30 cellular contexts compared by ENCODE assay signal in genomic region chr4:168531305-168531704, GRCh38.
"Had no signal": no experiment of that assay in that cellular context is flagged by ENCODE, and none has a peak within 500 bp of the region (broad histone marks: within the 10 kb centered on the region; RNA-seq: fewer than 3 reads in every experiment).

No MANE protein-coding gene starts in this region.

- FAIRE-seq: small intestine had no signal

- ATAC-seq: effector memory CD8-positive, alpha-beta T cell; left ventricle myocardium superior; stimulated activated naive B cell treated with anti-CD40 and anti-IgM and Interleukin-4, amounts not matched to agents 10 μg/mL and 1 μg/mL and 100 μg/mL, for 72 hours; T-helper 17 cell had no signal

- H3K27ac ChIP-seq: ascending aorta, ovary, sigmoid colon, suprapubic skin, tibial artery had no signal

- H3K27me3 ChIP-seq: ascending aorta, heart left ventricle, ovary, sigmoid colon, suprapubic skin, tibial artery had no signal

- H3K4me3 ChIP-seq: ascending aorta, heart left ventricle, ovary, sigmoid colon, suprapubic skin, tibial artery had no signal

- DNase-seq: activated CD4-positive, alpha-beta memory T cell treated with anti-CD3 and anti-CD28 coated beads, Interleukin-2, amount 10 ng/mL, durations not matched to agents 7 days and 5 days; activated CD4-positive, alpha-beta T cell treated with anti-CD3 and anti-CD28 coated beads, Interleukin-2, amount 10 ng/mL, durations not matched to agents 7 days and 5 days; activated CD4-positive, CD25-positive, alpha-beta regulatory T cell treated with anti-CD3 and anti-CD28 coated beads, Interleukin-2, amount 50 U/mL, for 72 hours; activated CD8-positive, alpha-beta memory T cell treated with anti-CD3 and anti-CD28 coated beads, Interleukin-2, amount 50 U/mL, for 48 hours; activated gamma-delta T cell; activated naive CD4-positive, alpha-beta T cell treated with anti-CD3 and anti-CD28 coated beads, Interleukin-2, amount 10 ng/mL, durations not matched to agents 7 days and 5 days; activated naive CD8-positive, alpha-beta T cell treated with anti-CD3 and anti-CD28 coated beads, Interleukin-2, amount 10 ng/mL, durations not matched to agents 7 days and 5 days; activated T-cell treated with anti-CD3 and anti-CD28 coated beads, Interleukin-2, amount 50 U/mL, for 24 hours; cortex of kidney; effector memory CD8-positive, alpha-beta T cell; foreskin fibroblast; heart left ventricle; hypothalamus; immature natural killer cell; kidney glomerular epithelial cell; left ventricle myocardium superior; naive B cell; nephron progenitor cell; ovary; retina; sigmoid colon; small intestine; stimulated activated CD4-positive, alpha-beta T cell treated with anti-CD3 and anti-CD28 coated beads, Interleukin-1b, Interleukin-23, amount 100 ng/mL, for 48 hours; stimulated activated naive B cell treated with anti-CD40 and anti-IgM and Interleukin-4, amounts not matched to agents 10 μg/mL and 1 μg/mL and 100 μg/mL, for 72 hours; SW 1271; T-helper 17 cell; T1000; tibial artery had no signal

- H3K9me3 ChIP-seq: ascending aorta, heart left ventricle, ovary, sigmoid colon, suprapubic skin, tibial artery had no signal

- H3K36me3 ChIP-seq: ascending aorta, ovary, sigmoid colon, suprapubic skin, tibial artery had no signal

- H3K4me1 ChIP-seq: ascending aorta, sigmoid colon, suprapubic skin, tibial artery had no signal
